Comparison of ENCODE assay signal across 26 cellular contexts in genomic region chr1:204062106-204062505, GRCh38. TPM values are rescaled to one million over a fixed set of nuclear protein-coding genes. Genes with fewer than 3 reads are reported as not detected.
DNase-seq lines count a peak whose midpoint lies in the region; ATAC-seq, FAIRE-seq and TF ChIP-seq lines count a peak whose summit lies in the region.
"Had no signal": no experiment of that assay in that cellular context is flagged by ENCODE, and none has a peak within 500 bp of the region (broad histone marks: within the 10 kb centered on the region; RNA-seq: fewer than 3 reads in every experiment).

No MANE protein-coding gene starts in this region.

- no peak for TF ChIP-seq CTCF in osteoblast (IDR thresholded peaks at IDR 0.05; ENCODE audit: extremely low read depth, low read depth, low read length)

- H3K27me3 ChIP-seq in osteoblast (ENCODE audit: insufficient read depth, low read length): no peaks in the 10 kb centered on the region
- H3K27me3 ChIP-seq: BLaER1 treated with 17β-estradiol and CSF1 and Interleukin-3, amounts not matched to agents 10 nM and 100 nM had no signal

- peak; percentile 20 for FAIRE-seq in TTC549 (lab: Jason Lieb, UNC)
- FAIRE-seq: A549, D721Med, GM12878, GM12892, GM18507 had no signal

- H2AFZ ChIP-seq in osteoblast (ENCODE audit: low read length): no peak overlapping the region

- no peak for DNase-seq in activated naive CD4-positive, alpha-beta T cell treated with anti-CD3 and anti-CD28 coated beads, Interleukin-2, amount 50 U/mL, for 16 hours
- DNase-seq in osteoblast (ENCODE audit: insufficient read length, low spot score, missing footprints) (peak; percentile 51), DMS153 treated with DMSO at 0.1 percent for 48 hours (lab: John Stamatoyannopoulos, UW; ENCODE audit: unreplicated experiment) (no peak)
- DNase-seq: AML-193; Caco-2; Calu3; CD4-positive, alpha-beta T cell; CD8-positive, alpha-beta T cell; DMS53; DMS79; DND-41; EL; GDM1 had no signal

- no peak overlapping the region for H3K4me3 ChIP-seq in osteoblast (ENCODE audit: insufficient read depth, low read length)
- H3K4me3 ChIP-seq: A549; BLaER1 treated with 17β-estradiol and CSF1 and Interleukin-3, amounts not matched to agents 10 nM and 100 nM; GM12878 had no signal

- H4K20me1 ChIP-seq in osteoblast (ENCODE audit: insufficient read depth, low read length): no peaks in the 10 kb centered on the region
- H4K20me1 ChIP-seq: BLaER1 treated with 17β-estradiol and CSF1 and Interleukin-3, amounts not matched to agents 10 nM and 100 nM had no signal

- no peaks in the 10 kb centered on the region for H3K9me3 ChIP-seq in osteoblast (ENCODE audit: low read depth, low read length)
- H3K9me3 ChIP-seq: A549; BLaER1 treated with 17β-estradiol and CSF1 and Interleukin-3, amounts not matched to agents 10 nM and 100 nM; Caco-2 had no signal

- H3K36me3 ChIP-seq in osteoblast (ENCODE audit: insufficient read depth, low read length): no peaks in the 10 kb centered on the region
- H3K36me3 ChIP-seq: BLaER1 treated with 17β-estradiol and CSF1 and Interleukin-3, amounts not matched to agents 10 nM and 100 nM had no signal

- H3K4me1 Mint-ChIP-seq in activated naive CD4-positive, alpha-beta T cell treated with anti-CD3 and anti-CD28 coated beads, Interleukin-2, amount 50 U/mL, for 24 hours: peaks cover 9% of the 10 kb centered on the region
- H3K4me1 Mint-ChIP-seq: B cell had no signal

- peak overlapping the region; percentile 23 for H3K27ac Mint-ChIP-seq in activated naive CD4-positive, alpha-beta T cell treated with anti-CD3 and anti-CD28 coated beads, Interleukin-2, amount 50 U/mL, for 24 hours
- H3K27ac Mint-ChIP-seq: B cell; CD4-positive, alpha-beta T cell; CD8-positive, alpha-beta T cell had no signal

- H3K79me2 ChIP-seq in osteoblast (ENCODE audit: insufficient read depth, low read length): no peaks in the 10 kb centered on the region

- ATAC-seq in GM21360 (IDR thresholded peaks at IDR 0.05; ENCODE audit: unreplicated experiment): no peak
- ATAC-seq: A549; CD8-positive, alpha-beta T cell had no signal

- H3K36me3 Mint-ChIP-seq in activated naive CD4-positive, alpha-beta T cell treated with anti-CD3 and anti-CD28 coated beads, Interleukin-2, amount 50 U/mL, for 24 hours: no peaks in the 10 kb centered on the region
- H3K36me3 Mint-ChIP-seq: CD8-positive, alpha-beta T cell had no signal

- H3K4me2 ChIP-seq in osteoblast (ENCODE audit: insufficient read depth, low read length): no peak overlapping the region
- H3K4me2 ChIP-seq: A549; BLaER1 treated with 17β-estradiol and CSF1 and Interleukin-3, amounts not matched to agents 10 nM and 100 nM had no signal

- H3K4me3 Mint-ChIP-seq in activated naive CD4-positive, alpha-beta T cell treated with anti-CD3 and anti-CD28 coated beads, Interleukin-2, amount 50 U/mL, for 24 hours: no peak overlapping the region
- H3K4me3 Mint-ChIP-seq: B cell; CD4-positive, alpha-beta T cell; CD8-positive, alpha-beta T cell had no signal

- no peak overlapping the region for H3K27ac ChIP-seq in osteoblast (ENCODE audit: low read depth, low read length)
- H3K27ac ChIP-seq: 22Rv1; A549; BLaER1 treated with 17β-estradiol and CSF1 and Interleukin-3, amounts not matched to agents 10 nM and 100 nM; C4-2B had no signal

- H3K4me1 ChIP-seq in osteoblast (ENCODE audit: insufficient read depth, low read length): peaks cover 19% of the 10 kb centered on the region
- H3K4me1 ChIP-seq: Caco-2 had no signal

- no peaks in the 10 kb centered on the region for H3K27me3 Mint-ChIP-seq in activated naive CD4-positive, alpha-beta T cell treated with anti-CD3 and anti-CD28 coated beads, Interleukin-2, amount 50 U/mL, for 24 hours
- H3K27me3 Mint-ChIP-seq: CD4-positive, alpha-beta T cell had no signal

- H3K9me3 Mint-ChIP-seq in activated naive CD4-positive, alpha-beta T cell treated with anti-CD3 and anti-CD28 coated beads, Interleukin-2, amount 50 U/mL, for 24 hours: no peaks in the 10 kb centered on the region
- H3K9me3 Mint-ChIP-seq: CD4-positive, alpha-beta T cell; CD8-positive, alpha-beta T cell had no signal

RNA-seq across cellular contexts. Expression of gene SOX13, which starts 10.8 kb away (rescaled TPM):
- 6.8 and 9.0 TPM in 2 replicates for total RNA-seq in osteoblast
- total RNA-seq: G401 had no signal
